In the genomic region with DNA sequence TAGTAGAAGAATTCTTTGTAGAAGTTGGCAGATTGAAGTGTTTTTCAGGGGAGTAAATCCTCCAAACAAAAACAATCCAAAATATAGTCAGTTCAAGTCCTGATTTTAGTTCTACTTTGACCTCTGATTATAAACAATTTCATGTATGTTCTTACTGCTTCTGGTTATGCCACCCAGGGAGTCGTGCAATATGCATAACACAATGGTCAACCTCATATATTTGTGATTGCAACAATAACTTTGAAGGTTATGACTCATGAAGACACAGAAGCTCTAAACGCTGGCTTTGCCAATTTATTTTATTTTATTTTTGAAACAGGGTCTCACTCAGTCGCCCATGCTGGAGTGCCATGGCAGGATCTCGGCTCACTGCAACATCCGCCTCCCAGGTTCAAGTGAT, we compare ENCODE assay signal across 19 cellular contexts. TPM values are rescaled to one million over a fixed set of nuclear protein-coding genes. Genes with fewer than 3 reads are reported as not detected.
A peak's percentile ranks its signal among the peaks of the same experiment; 100 is the strongest.
DNase-seq lines count a peak whose midpoint lies in the region; ATAC-seq and TF ChIP-seq lines count a peak whose summit lies in the region.
"Had no signal": no experiment of that assay in that cellular context is flagged by ENCODE, and none has a peak within 500 bp of the region (broad histone marks: within the 10 kb centered on the region; RNA-seq: fewer than 3 reads in every experiment).

No MANE protein-coding gene starts in this region.

- no peaks in the 10 kb centered on the region for H3K4me1 ChIP-seq in PC-3 (ENCODE audit: insufficient read depth, low read length)
- H3K4me1 ChIP-seq: BE2C had no signal

- H3K4me1 Mint-ChIP-seq in endothelial cell (ENCODE audit: unreplicated experiment), result peaks cover 2% of the 10 kb centered on the region
- no peaks in the 10 kb centered on the region for H3K4me1 Mint-ChIP-seq in stimulated activated naive B cell treated with anti-CD40 and anti-IgM and Interleukin-4, amounts not matched to agents 10 μg/mL and 1 μg/mL and 100 μg/mL, for 72 hours

- no peaks in the 10 kb centered on the region for H3F3A ChIP-seq in PC-3 (ENCODE audit: low read length, unreplicated experiment)

- H3K9me3 Mint-ChIP-seq in endothelial cell (ENCODE audit: unreplicated experiment), result peaks cover 8% of the 10 kb centered on the region
- no peaks in the 10 kb centered on the region for H3K9me3 Mint-ChIP-seq in stimulated activated naive B cell treated with anti-CD40 and anti-IgM and Interleukin-4, amounts not matched to agents 10 μg/mL and 1 μg/mL and 100 μg/mL, for 72 hours

- H3K27me3 ChIP-seq in PC-3 (ENCODE audit: low read length), result peaks cover 20% of the 10 kb centered on the region
- H3K27me3 ChIP-seq: BE2C had no signal

- no peak overlapping the region for H3K9ac ChIP-seq in PC-3 (ENCODE audit: low read length)

- CTCF ChIA-PET in PC-3 (lab: Charles Lee), result no interaction called here

- H3K9me2 ChIP-seq in PC-3 (replicated peaks; ENCODE audit: low read length), result no peaks in the 10 kb centered on the region

- 0 out of 2 replicates have a peak, but pooled peaks cover 4% of the 10 kb centered on the region for H3K9me3 ChIP-seq in PC-3 (ENCODE audit: low read length)
- H3K9me3 ChIP-seq: BE2C had no signal

- intact Hi-C loops in PC-3 (cut with micrococcal nuclease), result no loop called here

- no peaks in the 10 kb centered on the region for H3K79me2 ChIP-seq in PC-3 (ENCODE audit: low read length)

- no peak overlapping the region for H3K4me3 Mint-ChIP-seq in endothelial cell (ENCODE audit: unreplicated experiment)
- no peak overlapping the region for H3K4me3 Mint-ChIP-seq in stimulated activated naive B cell treated with anti-CD40 and anti-IgM and Interleukin-4, amounts not matched to agents 10 μg/mL and 1 μg/mL and 100 μg/mL, for 72 hours
- H3K4me3 Mint-ChIP-seq: CD8-positive, alpha-beta T cell had no signal

- POLR2A ChIA-PET in PC-3 (lab: Charles Lee; ENCODE audit: unreplicated experiment), result no interaction called here

- no peaks in the 10 kb centered on the region for H4K20me1 ChIP-seq in PC-3 (ENCODE audit: low read length)

- H3K27ac ChIP-seq in PC-3 (ENCODE audit: low read length), result no peak overlapping the region

- BruUV-seq in PC-3 (replicated peaks; lab: Mats Ljungman, UMichigan), result no TSS peak

- no peak overlapping the region for H2AFZ ChIP-seq in PC-3 (ENCODE audit: low read length)

- H3K4me3 ChIP-seq in PC-3 (ENCODE audit: low read length) (no peak overlapping the region), epithelial cell of esophagus (ENCODE audit: low read length) (no peak overlapping the region)

- no peaks in the 10 kb centered on the region for H3K36me3 ChIP-seq in PC-3 (ENCODE audit: low read depth, low read length)
- H3K36me3 ChIP-seq: BE2C had no signal

- TF ChIP-seq CTCF in PC-3 (conservative IDR thresholded peaks at IDR 0.05; ENCODE audit: low read depth, low read length) (no peak), epithelial cell of esophagus (IDR thresholded peaks at IDR 0.05; ENCODE audit: insufficient read depth, low read depth, low read length, missing control alignments) (no peak), endothelial cell (IDR thresholded peaks at IDR 0.05; ENCODE audit: unreplicated experiment) (no peak)

- H3K27me3 Mint-ChIP-seq in endothelial cell (ENCODE audit: unreplicated experiment), result no peaks in the 10 kb centered on the region
- H3K27me3 Mint-ChIP-seq in stimulated activated naive B cell treated with anti-CD40 and anti-IgM and Interleukin-4, amounts not matched to agents 10 μg/mL and 1 μg/mL and 100 μg/mL, for 72 hours, result peaks cover 24 to 41% of the 10 kb centered on the region in 2 donors

- DNase-seq in SIG-M5 treated with dmso at 0.1 percent for 504 hours (lab: John Stamatoyannopoulos, UW; ENCODE audit: unreplicated experiment) (peak; percentile 4), SIG-M5 (lab: John Stamatoyannopoulos, UW) (no peak), PC-3 (peak; percentile 16), epithelial cell of esophagus (ENCODE audit: low read depth) (peak; percentile 36), NCI-H1048 (lab: John Stamatoyannopoulos, UW) (no peak), endothelial cell (ENCODE audit: low spot score) (no peak)
- no peak for DNase-seq in stimulated activated naive B cell treated with anti-CD40 and anti-IgM and Interleukin-4, amounts not matched to agents 10 μg/mL and 1 μg/mL and 100 μg/mL, for 72 hours
- DNase-seq: 8988T; BE2C; CD8-positive, alpha-beta T cell; DMS79; NCI-H187; NK-92 treated with Interleukin-12 subunit alpha and Interleukin-12 subunit beta, amount 100 ng/mL, for 24 hours; T-helper 1 cell had no signal

- ATAC-seq in PC-3 (no peak), HG03095 (IDR thresholded peaks at IDR 0.05; ENCODE audit: unreplicated experiment) (no peak)
- ATAC-seq in stimulated activated naive B cell treated with anti-CD40 and anti-IgM and Interleukin-4, amounts not matched to agents 10 μg/mL and 1 μg/mL and 100 μg/mL, for 72 hours (replicated peaks), result no peak
- ATAC-seq: CD8-positive, alpha-beta T cell; HCT116; Panc1; Right ventricle myocardium inferior; SK-N-SH treated with all-trans-retinoic acid at 6 μM for 48 hours had no signal

- H3K27ac Mint-ChIP-seq in endothelial cell (ENCODE audit: unreplicated experiment), result no peak overlapping the region
- no peak overlapping the region for H3K27ac Mint-ChIP-seq in stimulated activated naive B cell treated with anti-CD40 and anti-IgM and Interleukin-4, amounts not matched to agents 10 μg/mL and 1 μg/mL and 100 μg/mL, for 72 hours
- H3K27ac Mint-ChIP-seq: CD8-positive, alpha-beta T cell had no signal

- no peaks in the 10 kb centered on the region for H3K36me3 Mint-ChIP-seq in endothelial cell (ENCODE audit: low read depth, unreplicated experiment)
- no peaks in the 10 kb centered on the region for H3K36me3 Mint-ChIP-seq in stimulated activated naive B cell treated with anti-CD40 and anti-IgM and Interleukin-4, amounts not matched to agents 10 μg/mL and 1 μg/mL and 100 μg/mL, for 72 hours
- H3K36me3 Mint-ChIP-seq: CD8-positive, alpha-beta T cell had no signal

- no peak overlapping the region for H3K4me2 ChIP-seq in PC-3 (ENCODE audit: low read length)

RNA-seq across cellular contexts. Expression of a gene that starts 7.1 kb away (rescaled TPM):
- total RNA-seq in PC-3 (2014; rRNA removed) (not detected in 2 replicates), endothelial cell (ENCODE audit: unreplicated experiment) (not detected)
- total RNA-seq: CD8-positive, alpha-beta T cell had no signal

RNA-seq across cellular contexts. Expression of a gene that starts 21.1 kb away (rescaled TPM):
- total RNA-seq in PC-3 (2014; rRNA removed) (0.07 and 0.12 TPM in 2 replicates), endothelial cell (ENCODE audit: unreplicated experiment) (not detected)

Comparison
In these comparisons a context has a peak if more than half of its experiments do, and no peak if none do; other contexts are left out.
1. DNase-seq: peak in SIG-M5 treated with dmso at 0.1 percent for 504 hours (single experiment), PC-3 (single experiment) and epithelial cell of esophagus (single experiment); none in SIG-M5 (single experiment), NCI-H1048 (single experiment), endothelial cell (single experiment) and stimulated activated naive B cell treated with anti-CD40 and anti-IgM and Interleukin-4, amounts not matched to agents 10 μg/mL and 1 μg/mL and 100 μg/mL, for 72 hours (single experiment).